In the genomic region with DNA sequence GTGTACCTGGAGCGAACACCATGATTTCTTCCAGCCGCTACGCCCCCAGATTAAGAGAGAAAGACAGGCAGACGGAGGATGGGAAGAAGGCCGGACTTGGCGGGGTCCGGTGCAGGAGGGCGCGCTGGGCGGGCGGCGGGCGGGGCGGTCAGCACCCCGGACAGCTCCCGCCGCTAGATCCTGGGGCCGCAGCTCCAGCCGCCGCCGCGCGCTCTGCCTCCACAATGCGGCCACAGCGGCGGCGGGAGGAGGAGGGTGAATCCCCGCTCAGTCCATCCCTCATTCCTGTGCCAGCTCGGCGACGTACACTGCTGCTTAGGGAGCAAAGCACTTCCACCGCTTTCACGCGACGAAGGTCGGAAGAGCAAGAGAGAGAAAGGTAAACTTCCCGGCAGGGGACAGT, we compare ENCODE assay signal across 1 cellular context.
TF ChIP-seq lines count a peak whose summit lies in the region.

AKAIN1 (minus strand) TSS at position 226 of the 403 bp plus-strand sequence; CDS start at position 22, 204 bp downstream.

TF ChIP-seq in HepG2, 621 proteins besides CTCF, POLR2A, EP300 and RAD21 (continued from another document and continues in another):
- TF ChIP-seq ZNF18 (CRISPR knock-in tag; IDR thresholded peaks at IDR 0.05; ENCODE audit: insufficient replicate concordance) (no peak), TFAP4 (IDR thresholded peaks at IDR 0.05; ENCODE audit: borderline replicate concordance, low read depth) (no peak), TAF1 (CRISPR knock-in tag; IDR thresholded peaks at IDR 0.05) (no peak), USF2 (IDR thresholded peaks at IDR 0.05; ENCODE audit: low read depth, low read length) (no peak), USF2 (CRISPR knock-in tag; IDR thresholded peaks at IDR 0.05; ENCODE audit: borderline replicate concordance) (no peak), ZNF567 (CRISPR knock-in tag; IDR thresholded peaks at IDR 0.05; ENCODE audit: borderline replicate concordance) (no peak), ATF3 (CRISPR knock-in tag; IDR thresholded peaks at IDR 0.05) (peak; percentile 42; the same call in 1 of the 2 replicates), TGIF2 (CRISPR knock-in tag; IDR thresholded peaks at IDR 0.05) (0 out of 2 replicates have a peak, but pooled peaks have one; percentile 15), NCOR1 (IDR thresholded peaks at IDR 0.05; ENCODE audit: borderline replicate concordance, low read length) (no peak), ZNF768 (CRISPR knock-in tag; IDR thresholded peaks at IDR 0.05) (peak; percentile 70; the same call in 1 of the 2 replicates), ZNF672 (CRISPR knock-in tag; IDR thresholded peaks at IDR 0.05) (no peak), ISX (CRISPR knock-in tag; conservative IDR thresholded peaks at IDR 0.05) (0 out of 2 replicates have a peak, but pooled peaks have one; percentile 76), ZNF382 (CRISPR knock-in tag; IDR thresholded peaks at IDR 0.05; ENCODE audit: borderline replicate concordance) (no peak), ZNF251 (CRISPR knock-in tag; IDR thresholded peaks at IDR 0.05) (no peak), KMT2B (CRISPR knock-in tag; IDR thresholded peaks at IDR 0.05) (no peak), ZNF792 (CRISPR knock-in tag; IDR thresholded peaks at IDR 0.05) (peak; percentile 67), ZNF136 (CRISPR knock-in tag; IDR thresholded peaks at IDR 0.05; ENCODE audit: low read depth) (no peak), ZXDC (CRISPR knock-in tag; IDR thresholded peaks at IDR 0.05) (no peak), NCOA1 (CRISPR knock-in tag; IDR thresholded peaks at IDR 0.05) (no peak), HIC2 (CRISPR knock-in tag; IDR thresholded peaks at IDR 0.05; ENCODE audit: low read depth) (no peak), RBFOX2 (IDR thresholded peaks at IDR 0.05; ENCODE audit: low read depth, low read length) (no peak), ZNF350 (CRISPR knock-in tag; IDR thresholded peaks at IDR 0.05; ENCODE audit: borderline replicate concordance, low read depth) (no peak), ZNF784 (CRISPR knock-in tag; IDR thresholded peaks at IDR 0.05; ENCODE audit: borderline replicate concordance) (peak; percentile 45; the same call in 1 of the 2 replicates), ZNF441 (CRISPR knock-in tag; IDR thresholded peaks at IDR 0.05; ENCODE audit: borderline replicate concordance) (peak; percentile 86; the same call in 1 of the 2 replicates), NFE2L2 (IDR thresholded peaks at IDR 0.05; ENCODE audit: low read length) (no peak), SETDB1 (CRISPR knock-in tag; IDR thresholded peaks at IDR 0.05; ENCODE audit: borderline replicate concordance) (no peak), ZSCAN22 (CRISPR knock-in tag; IDR thresholded peaks at IDR 0.05) (no peak), NFATC3 (CRISPR knock-in tag; IDR thresholded peaks at IDR 0.05) (no peak), KLF11 (CRISPR knock-in tag; IDR thresholded peaks at IDR 0.05) (no peak), FOXM1 (CRISPR knock-in tag; IDR thresholded peaks at IDR 0.05) (0 out of 2 replicates have a peak, but pooled peaks have one; percentile 38), GTF3A (CRISPR knock-in tag; conservative IDR thresholded peaks at IDR 0.05) (no peak), STAG1 (CRISPR knock-in tag; IDR thresholded peaks at IDR 0.05) (peak; percentile 21; the same call in 1 of the 2 replicates), ZNF562 (CRISPR knock-in tag; IDR thresholded peaks at IDR 0.05; ENCODE audit: borderline replicate concordance) (no peak), SRSF1 (optimal IDR thresholded peaks at IDR 0.05; ENCODE audit: low read depth, low read length) (no peak), ZNF101 (CRISPR knock-in tag; IDR thresholded peaks at IDR 0.05; ENCODE audit: borderline replicate concordance, low read depth) (no peak), RARA (CRISPR knock-in tag; IDR thresholded peaks at IDR 0.05) (peak; percentile 55), ZNF235 (CRISPR knock-in tag; IDR thresholded peaks at IDR 0.05; ENCODE audit: borderline replicate concordance) (no peak), ZNF33A (CRISPR knock-in tag; IDR thresholded peaks at IDR 0.05; ENCODE audit: borderline replicate concordance) (no peak), FOSL1 (CRISPR knock-in tag; IDR thresholded peaks at IDR 0.05; ENCODE audit: borderline replicate concordance) (no peak), ZNF274 (CRISPR knock-in tag; IDR thresholded peaks at IDR 0.05) (peak; percentile 61; the same call in 1 of the 2 replicates), ZNF484 (CRISPR knock-in tag; IDR thresholded peaks at IDR 0.05; ENCODE audit: borderline replicate concordance, low read depth) (no peak), ATAD3A (CRISPR knock-in tag; IDR thresholded peaks at IDR 0.05) (no peak), ZNF788 (CRISPR knock-in tag; IDR thresholded peaks at IDR 0.05; ENCODE audit: borderline replicate concordance) (no peak), MEIS2 (CRISPR knock-in tag; IDR thresholded peaks at IDR 0.05) (peak; percentile 95)
- TF ChIP-seq, protein P1, sequence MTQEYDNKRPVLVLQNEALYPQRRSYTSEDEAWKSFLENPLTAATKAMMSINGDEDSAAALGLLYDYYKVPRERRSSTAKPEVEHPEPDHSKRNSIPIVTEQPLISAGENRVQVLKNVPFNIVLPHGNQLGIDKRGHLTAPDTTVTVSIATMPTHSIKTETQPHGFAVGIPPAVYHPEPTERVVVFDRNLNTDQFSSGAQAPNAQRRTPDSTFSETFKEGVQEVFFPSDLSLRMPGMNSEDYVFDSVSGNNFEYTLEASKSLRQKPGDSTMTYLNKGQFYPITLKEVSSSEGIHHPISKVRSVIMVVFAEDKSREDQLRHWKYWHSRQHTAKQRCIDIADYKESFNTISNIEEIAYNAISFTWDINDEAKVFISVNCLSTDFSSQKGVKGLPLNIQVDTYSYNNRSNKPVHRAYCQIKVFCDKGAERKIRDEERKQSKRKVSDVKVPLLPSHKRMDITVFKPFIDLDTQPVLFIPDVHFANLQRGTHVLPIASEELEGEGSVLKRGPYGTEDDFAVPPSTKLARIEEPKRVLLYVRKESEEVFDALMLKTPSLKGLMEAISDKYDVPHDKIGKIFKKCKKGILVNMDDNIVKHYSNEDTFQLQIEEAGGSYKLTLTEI (CRISPR knock-in tag; conservative IDR thresholded peaks at IDR 0.05): no peak
- TF ChIP-seq, protein P2, sequence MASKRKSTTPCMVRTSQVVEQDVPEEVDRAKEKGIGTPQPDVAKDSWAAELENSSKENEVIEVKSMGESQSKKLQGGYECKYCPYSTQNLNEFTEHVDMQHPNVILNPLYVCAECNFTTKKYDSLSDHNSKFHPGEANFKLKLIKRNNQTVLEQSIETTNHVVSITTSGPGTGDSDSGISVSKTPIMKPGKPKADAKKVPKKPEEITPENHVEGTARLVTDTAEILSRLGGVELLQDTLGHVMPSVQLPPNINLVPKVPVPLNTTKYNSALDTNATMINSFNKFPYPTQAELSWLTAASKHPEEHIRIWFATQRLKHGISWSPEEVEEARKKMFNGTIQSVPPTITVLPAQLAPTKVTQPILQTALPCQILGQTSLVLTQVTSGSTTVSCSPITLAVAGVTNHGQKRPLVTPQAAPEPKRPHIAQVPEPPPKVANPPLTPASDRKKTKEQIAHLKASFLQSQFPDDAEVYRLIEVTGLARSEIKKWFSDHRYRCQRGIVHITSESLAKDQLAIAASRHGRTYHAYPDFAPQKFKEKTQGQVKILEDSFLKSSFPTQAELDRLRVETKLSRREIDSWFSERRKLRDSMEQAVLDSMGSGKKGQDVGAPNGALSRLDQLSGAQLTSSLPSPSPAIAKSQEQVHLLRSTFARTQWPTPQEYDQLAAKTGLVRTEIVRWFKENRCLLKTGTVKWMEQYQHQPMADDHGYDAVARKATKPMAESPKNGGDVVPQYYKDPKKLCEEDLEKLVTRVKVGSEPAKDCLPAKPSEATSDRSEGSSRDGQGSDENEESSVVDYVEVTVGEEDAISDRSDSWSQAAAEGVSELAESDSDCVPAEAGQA (IDR thresholded peaks at IDR 0.05; ENCODE audit: low read depth): no peak
- TF ChIP-seq, protein P2 (CRISPR knock-in tag; IDR thresholded peaks at IDR 0.05; ENCODE audit: borderline replicate concordance): peak; percentile 69; the same call in 1 of the 2 replicates
